ENCODE assay signal across 16 cellular contexts in the genomic region with DNA sequence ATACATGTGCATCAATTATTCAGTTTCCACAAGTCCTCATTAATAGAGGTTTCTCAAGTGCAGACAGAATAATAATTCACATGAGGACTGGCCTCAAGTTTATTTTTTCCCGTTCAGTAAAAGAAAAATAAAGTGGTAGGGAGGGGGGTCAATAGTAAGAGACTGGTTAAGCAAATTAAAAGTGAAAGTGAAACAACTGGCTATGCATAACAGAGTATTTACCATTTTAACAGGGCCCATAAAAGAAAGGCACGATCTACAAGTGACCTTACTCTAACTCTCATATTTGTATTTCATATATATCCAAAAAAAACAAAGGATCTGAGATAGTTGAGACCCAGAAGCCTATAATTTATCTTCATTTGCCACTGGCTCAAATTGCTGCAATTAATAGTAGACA.
DNase-seq lines count a peak whose midpoint lies in the region; ATAC-seq, FAIRE-seq and TF ChIP-seq lines count a peak whose summit lies in the region.
"Had no signal": no experiment of that assay in that cellular context is flagged by ENCODE, and none has a peak within 500 bp of the region (broad histone marks: within the 10 kb centered on the region; RNA-seq: fewer than 3 reads in every experiment).

No MANE protein-coding gene starts in this region.

- no peaks in the 10 kb centered on the region for H3K27me3 Mint-ChIP-seq in activated T-helper 17 cell treated with anti-CD3 and anti-CD28 coated beads, Interleukin-2, amount 50 U/mL, for 72 hours
- no peaks in the 10 kb centered on the region for H3K27me3 Mint-ChIP-seq in activated CD4-positive, alpha-beta memory T cell treated with anti-CD3 and anti-CD28 coated beads for 36 hours
- no peaks in the 10 kb centered on the region for H3K27me3 Mint-ChIP-seq in neural progenitor cell (ENCODE audit: insufficient read depth, low read depth)
- H3K27me3 Mint-ChIP-seq: activated CD8-positive, alpha-beta T cell treated with anti-CD3 and anti-CD28 coated beads for 36 hours had no signal

- peak; percentile 74 for ATAC-seq in DND-41 (ENCODE audit: insufficient read depth, low read depth)
- ATAC-seq in activated T-helper 17 cell treated with anti-CD3 and anti-CD28 coated beads, Interleukin-2, amount 50 U/mL, for 72 hours (replicated peaks), result no peak
- ATAC-seq in pancreas, result no peak
- ATAC-seq in lower lobe of right lung, result no peak
- ATAC-seq: activated CD8-positive, alpha-beta T cell treated with anti-CD3 and anti-CD28 coated beads for 36 hours; HCT116 had no signal

- H3K36me3 Mint-ChIP-seq in activated T-helper 17 cell treated with anti-CD3 and anti-CD28 coated beads, Interleukin-2, amount 50 U/mL, for 72 hours (ENCODE audit: low read depth), result no peaks in the 10 kb centered on the region
- H3K36me3 Mint-ChIP-seq in activated CD4-positive, alpha-beta memory T cell treated with anti-CD3 and anti-CD28 coated beads for 36 hours, result no peaks in the 10 kb centered on the region
- H3K36me3 Mint-ChIP-seq in neural progenitor cell, result no peaks in the 10 kb centered on the region
- H3K36me3 Mint-ChIP-seq: CD14-positive monocyte had no signal

- H3K27ac ChIP-seq in BLaER1 (no peak overlapping the region), DND-41 (ENCODE audit: low read length) (no peak overlapping the region), neural progenitor cell (no peak overlapping the region), pancreas (no peak overlapping the region), lower lobe of right lung (no peak overlapping the region)
- H3K27ac ChIP-seq: brain microvascular endothelial cell, SK-N-MC had no signal

- peaks cover 5% of the 10 kb centered on the region for H3K4me1 Mint-ChIP-seq in activated T-helper 17 cell treated with anti-CD3 and anti-CD28 coated beads, Interleukin-2, amount 50 U/mL, for 72 hours
- peaks cover 12% of the 10 kb centered on the region for H3K4me1 Mint-ChIP-seq in activated CD4-positive, alpha-beta memory T cell treated with anti-CD3 and anti-CD28 coated beads for 36 hours (ENCODE audit: low read depth)
- H3K4me1 Mint-ChIP-seq in neural progenitor cell, result peaks cover 2% of the 10 kb centered on the region
- H3K4me1 Mint-ChIP-seq: CD14-positive monocyte had no signal

- intact Hi-C loops in activated CD4-positive, alpha-beta memory T cell treated with anti-CD3 and anti-CD28 coated beads for 36 hours (cut with micrococcal nuclease), result no loop called here
- intact Hi-C loops in pancreas (cut with DNase I), result no loop called here
- intact Hi-C loops in lower lobe of right lung (cut with DNase I), result no loop called here

- H4K20me1 ChIP-seq in BLaER1 (no peaks in the 10 kb centered on the region), DND-41 (ENCODE audit: insufficient read depth, low read length) (no peaks in the 10 kb centered on the region), neural progenitor cell (ENCODE audit: low read depth) (no peaks in the 10 kb centered on the region)

- CTCF ChIA-PET in activated CD4-positive, alpha-beta memory T cell treated with anti-CD3 and anti-CD28 coated beads for 36 hours (lab: Charles Lee), result no interaction called here

- 33 to 49% methylated on average over 2 of the region's 2 CpGs for WGBS in pancreas, 2 donors

- TF ChIP-seq CTCF in DND-41 (IDR thresholded peaks at IDR 0.05; ENCODE audit: borderline replicate concordance, extremely low read depth, low read length, poor library complexity, severe bottlenecking), result no peak
- no peak for TF ChIP-seq CTCF in neural progenitor cell (IDR thresholded peaks at IDR 0.05)
- no peak for TF ChIP-seq CTCF in pancreas (IDR thresholded peaks at IDR 0.05)
- no peak for TF ChIP-seq CTCF in lower lobe of right lung (IDR thresholded peaks at IDR 0.05)

- no peak for DNase-seq in DND-41
- peak; percentile 21 for DNase-seq in left kidney (ENCODE audit: low read depth, low spot score)
- DNase-seq in activated CD4-positive, alpha-beta memory T cell treated with anti-CD3 and anti-CD28 coated beads for 36 hours, result no peak
- no peak for DNase-seq in neural progenitor cell (ENCODE audit: low spot score)
- DNase-seq in pancreas, result no peak
- DNase-seq in lower lobe of right lung, result no peak
- DNase-seq: activated CD8-positive, alpha-beta T cell treated with anti-CD3 and anti-CD28 coated beads for 36 hours; foreskin fibroblast; NCI-H1092 had no signal

- H3K36me3 ChIP-seq in BLaER1 (no peaks in the 10 kb centered on the region), DND-41 (ENCODE audit: insufficient read depth, low read length) (no peaks in the 10 kb centered on the region), neural progenitor cell (no peaks in the 10 kb centered on the region), pancreas (no peaks in the 10 kb centered on the region), lower lobe of right lung (no peaks in the 10 kb centered on the region)
- H3K36me3 ChIP-seq: brain microvascular endothelial cell had no signal

- no peak overlapping the region for H3K9ac ChIP-seq in BLaER1
- no peak overlapping the region for H3K9ac ChIP-seq in DND-41 (ENCODE audit: low read depth, low read length)
- no peak overlapping the region for H3K9ac ChIP-seq in neural progenitor cell

- peak overlapping the region; percentile 36 for H3K4me2 ChIP-seq in BLaER1
- 0 out of 2 replicates have a peak overlapping the region, but pooled peaks have one; percentile 15 for H3K4me2 ChIP-seq in DND-41 (ENCODE audit: insufficient read depth, low read length)
- no peak overlapping the region for H3K4me2 ChIP-seq in neural progenitor cell

- H3K9me3 Mint-ChIP-seq in activated T-helper 17 cell treated with anti-CD3 and anti-CD28 coated beads, Interleukin-2, amount 50 U/mL, for 72 hours, result no peaks in the 10 kb centered on the region
- H3K9me3 Mint-ChIP-seq in activated CD4-positive, alpha-beta memory T cell treated with anti-CD3 and anti-CD28 coated beads for 36 hours, result no peaks in the 10 kb centered on the region
- H3K9me3 Mint-ChIP-seq in neural progenitor cell, result no peaks in the 10 kb centered on the region

- H2AFZ ChIP-seq in DND-41 (ENCODE audit: low read depth, low read length), result peak overlapping the region; percentile 39; the same call in 1 of the 2 replicates
- no peak overlapping the region for H2AFZ ChIP-seq in neural progenitor cell (replicated peaks)

- H3K4me3 Mint-ChIP-seq in activated T-helper 17 cell treated with anti-CD3 and anti-CD28 coated beads, Interleukin-2, amount 50 U/mL, for 72 hours, result peak overlapping the region; percentile 46
- H3K4me3 Mint-ChIP-seq in activated CD4-positive, alpha-beta memory T cell treated with anti-CD3 and anti-CD28 coated beads for 36 hours, result no peak overlapping the region
- no peak overlapping the region for H3K4me3 Mint-ChIP-seq in neural progenitor cell
- H3K4me3 Mint-ChIP-seq: activated CD8-positive, alpha-beta T cell treated with anti-CD3 and anti-CD28 coated beads for 36 hours; CD14-positive monocyte had no signal

- no peaks in the 10 kb centered on the region for H3K79me2 ChIP-seq in DND-41 (ENCODE audit: insufficient read depth, low read length)
- no peaks in the 10 kb centered on the region for H3K79me2 ChIP-seq in neural progenitor cell (ENCODE audit: low read depth)

- H3K9me3 ChIP-seq in BLaER1, result no peaks in the 10 kb centered on the region
- H3K9me3 ChIP-seq in DND-41 (ENCODE audit: insufficient read depth, low read length, severe bottlenecking), result no peaks in the 10 kb centered on the region
- no peaks in the 10 kb centered on the region for H3K9me3 ChIP-seq in neural progenitor cell (ENCODE audit: low read depth)
- H3K9me3 ChIP-seq in pancreas, result no peaks in the 10 kb centered on the region
- H3K9me3 ChIP-seq in lower lobe of right lung, result no peaks in the 10 kb centered on the region

- H3F3A ChIP-seq in neural progenitor cell (ENCODE audit: low read depth), result no peaks in the 10 kb centered on the region

- H3K27me3 ChIP-seq in BLaER1, result no peaks in the 10 kb centered on the region
- no peaks in the 10 kb centered on the region for H3K27me3 ChIP-seq in DND-41 (ENCODE audit: insufficient read depth, low read length, poor library complexity)
- H3K27me3 ChIP-seq in neural progenitor cell, result no peaks in the 10 kb centered on the region
- peaks cover 0 to 3% (median 0%) of the 10 kb centered on the region in 4 donors for H3K27me3 ChIP-seq in pancreas
- no peaks in the 10 kb centered on the region for H3K27me3 ChIP-seq in lower lobe of right lung (ENCODE audit: low read depth)
- H3K27me3 ChIP-seq: brain microvascular endothelial cell had no signal

- no peak overlapping the region for H3K27ac Mint-ChIP-seq in activated T-helper 17 cell treated with anti-CD3 and anti-CD28 coated beads, Interleukin-2, amount 50 U/mL, for 72 hours
- no peak overlapping the region for H3K27ac Mint-ChIP-seq in activated CD4-positive, alpha-beta memory T cell treated with anti-CD3 and anti-CD28 coated beads for 36 hours
- no peak overlapping the region for H3K27ac Mint-ChIP-seq in neural progenitor cell
- H3K27ac Mint-ChIP-seq: activated CD8-positive, alpha-beta T cell treated with anti-CD3 and anti-CD28 coated beads for 36 hours; CD14-positive monocyte had no signal

- POLR2A ChIA-PET in activated CD4-positive, alpha-beta memory T cell treated with anti-CD3 and anti-CD28 coated beads for 36 hours (lab: Charles Lee), result no interaction called here

- H3K4me3 ChIP-seq in BLaER1, result no peak overlapping the region
- H3K4me3 ChIP-seq in DND-41 (ENCODE audit: low read depth in 1 of 2, low read length in 2 of 2), result no peak overlapping the region
- H3K4me3 ChIP-seq in neural progenitor cell, result no peak overlapping the region
- H3K4me3 ChIP-seq in pancreas, result no peak overlapping the region
- H3K4me3 ChIP-seq in lower lobe of right lung, result no peak overlapping the region
- H3K4me3 ChIP-seq: SK-N-MC had no signal

- no peak for FAIRE-seq in pancreas (lab: Jason Lieb, UNC)
- FAIRE-seq: G401.6 had no signal

- H3K4me1 ChIP-seq in BLaER1, result no peaks in the 10 kb centered on the region
- no peaks in the 10 kb centered on the region; the same call in 1 of the 2 replicates for H3K4me1 ChIP-seq in DND-41 (ENCODE audit: insufficient read depth, low read length)
- H3K4me1 ChIP-seq in neural progenitor cell, result no peaks in the 10 kb centered on the region
- H3K4me1 ChIP-seq in pancreas, result no peaks in the 10 kb centered on the region
- no peaks in the 10 kb centered on the region for H3K4me1 ChIP-seq in lower lobe of right lung
